In the genomic region with DNA sequence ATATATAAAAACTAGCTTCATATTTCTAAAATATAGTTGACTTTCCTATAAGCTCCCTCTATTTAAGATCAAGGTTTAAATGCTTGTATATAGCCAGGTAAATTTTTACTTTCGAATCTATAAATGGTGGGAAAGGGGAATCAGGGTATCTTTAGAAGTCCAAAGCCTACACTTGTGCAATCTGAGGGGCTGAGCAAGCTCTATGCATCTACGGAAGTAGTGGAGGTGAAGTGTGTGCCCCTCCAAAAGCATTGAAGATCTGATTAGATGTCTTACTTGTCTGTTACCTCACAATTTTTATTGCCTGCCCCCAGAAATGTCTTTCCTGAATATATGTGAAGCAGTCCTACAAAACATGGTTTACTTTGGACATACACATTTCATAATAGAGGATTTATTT, we compare ENCODE assay signal across 9 cellular contexts. TPM values are rescaled to one million over a fixed set of nuclear protein-coding genes. Genes with fewer than 3 reads are reported as not detected.
DNase-seq lines count a peak whose midpoint lies in the region; ATAC-seq and TF ChIP-seq lines count a peak whose summit lies in the region.
"Had no signal": no experiment of that assay in that cellular context is flagged by ENCODE, and none has a peak within 500 bp of the region (broad histone marks: within the 10 kb centered on the region; RNA-seq: fewer than 3 reads in every experiment).

No MANE protein-coding gene starts in this region.

- H3K9me3 Mint-ChIP-seq in IgD-negative memory B cell: no peaks in the 10 kb centered on the region
- H3K9me3 Mint-ChIP-seq in natural killer cell: no peaks in the 10 kb centered on the region

- H3K79me2 ChIP-seq in mammary epithelial cell (ENCODE audit: insufficient read depth, low read length): peaks cover 59% of the 10 kb centered on the region

- H3K27me3 ChIP-seq in BLaER1 (no peaks in the 10 kb centered on the region), mammary epithelial cell (ENCODE audit: insufficient read depth, low read length) (no peaks in the 10 kb centered on the region)

- H3K9me3 ChIP-seq in BLaER1 (no peaks in the 10 kb centered on the region), mammary epithelial cell (replicated peaks; ENCODE audit: insufficient read depth, low read length) (no peaks in the 10 kb centered on the region)

- ATAC-seq in natural killer cell (no peak), GM21529 (IDR thresholded peaks at IDR 0.05; ENCODE audit: unreplicated experiment) (no peak), GM18867 (IDR thresholded peaks at IDR 0.05; ENCODE audit: unreplicated experiment) (no peak), GM19328 (IDR thresholded peaks at IDR 0.05; ENCODE audit: unreplicated experiment) (no peak)

- WGBS in mammary epithelial cell (ENCODE audit: low coverage, missing lambda C conversion rate): 8% methylated on average over 2 of the region's 2 CpGs

- peak overlapping the region in 1 of 3 donors; percentile 86 for H3K27ac Mint-ChIP-seq in IgD-negative memory B cell
- peak overlapping the region; percentile 91 to 96 for H3K27ac Mint-ChIP-seq in natural killer cell

- H4K20me1 ChIP-seq in BLaER1 (peaks cover 56% of the 10 kb centered on the region), mammary epithelial cell (ENCODE audit: insufficient read depth, low read length) (no peaks in the 10 kb centered on the region)

- H3K4me2 ChIP-seq in BLaER1 (peak overlapping the region; percentile 93), mammary epithelial cell (ENCODE audit: insufficient read depth, low read depth, low read length) (peak overlapping the region; percentile 73)

- intact Hi-C loops in mammary epithelial cell (cut with micrococcal nuclease): loop anchor here (2.0 to 10.0 kb wide), 4 partner anchors 105 to 586 kb away; a partner anchor contains a TSS
- intact Hi-C loops in natural killer cell (cut with micrococcal nuclease): loop anchor here (5.0 kb wide), 1 partner anchor 505 kb away; a partner anchor contains a TSS

- H3K4me1 ChIP-seq in BLaER1: peaks cover 52% of the 10 kb centered on the region
- H3K4me1 ChIP-seq in mammary epithelial cell (ENCODE audit: insufficient read depth, low read length): peaks cover 6% of the 10 kb centered on the region

- no TSS peak for BruUV-seq in mammary epithelial cell (replicated peaks; lab: Mats Ljungman, UMichigan)

- H3K9ac ChIP-seq in BLaER1 (peak overlapping the region; percentile 92), mammary epithelial cell (ENCODE audit: insufficient read depth, low read length) (no peak overlapping the region)

- in situ Hi-C loops in mammary epithelial cell (cut with MboI; ENCODE audit: low sequenced_read_pairs in 2 of 2): no loop called here
- in situ Hi-C loops in ACHN (cut with HindIII; ENCODE audit: low pct_ligation_motif_present, low pct_unique_long_range_greater_than_20kb, low sequenced_read_pairs): no loop called here

- H3K4me3 Mint-ChIP-seq in IgD-negative memory B cell: peak overlapping the region; percentile 66 to 99 (median 82)
- peak overlapping the region; percentile 96 for H3K4me3 Mint-ChIP-seq in natural killer cell

- no peaks in the 10 kb centered on the region for H3K36me3 Mint-ChIP-seq in IgD-negative memory B cell
- H3K36me3 Mint-ChIP-seq in natural killer cell: no peaks in the 10 kb centered on the region

- no peak overlapping the region for H3K27ac ChIP-seq in BLaER1
- no peak overlapping the region for H3K27ac ChIP-seq in mammary epithelial cell (ENCODE audit: insufficient read depth, low read depth, low read length)

- H3K27me3 Mint-ChIP-seq in IgD-negative memory B cell: no peaks in the 10 kb centered on the region
- peaks cover 7 to 8% of the 10 kb centered on the region in 2 donors for H3K27me3 Mint-ChIP-seq in natural killer cell (ENCODE audit: low read depth in 2 of 2)

- dilution Hi-C loops in mammary epithelial cell (cut with HindIII; ENCODE audit: low sequenced_read_pairs): no loop called here

- H3K4me1 Mint-ChIP-seq in IgD-negative memory B cell (peaks cover 22 to 42% (median 31%) of the 10 kb centered on the region in 3 donors), natural killer cell (peaks cover 42 to 48% of the 10 kb centered on the region in 2 donors)

- TF ChIP-seq CTCF in mammary epithelial cell (conservative IDR thresholded peaks at IDR 0.05 in 1 of 2, IDR thresholded peaks at IDR 0.05 in 1 of 2; ENCODE audit: extremely low read depth in 1 of 2, insufficient read depth in 1 of 2, low read depth in 1 of 2, low read length in 2 of 2): no peak
- TF ChIP-seq CTCF in natural killer cell (IDR thresholded peaks at IDR 0.05): no peak

- CTCF ChIA-PET in mammary epithelial cell (lab: Charles Lee; ENCODE audit: low non-redundant PET): no interaction called here

- peak; percentile 1 for DNase-seq in mammary epithelial cell
- no peak for DNase-seq in natural killer cell
- no peak for DNase-seq in ACHN
- DNase-seq: effector CD8-positive, alpha-beta T cell had no signal

- H2AFZ ChIP-seq in mammary epithelial cell (ENCODE audit: low read depth, low read length): no peak overlapping the region

- 0 out of 2 replicates have a peak, but pooled peaks cover 4% of the 10 kb centered on the region for H3K36me3 ChIP-seq in BLaER1
- H3K36me3 ChIP-seq in mammary epithelial cell (ENCODE audit: insufficient read depth, low read length): no peaks in the 10 kb centered on the region

- H3K4me3 ChIP-seq in BLaER1 (peak overlapping the region; percentile 86), mammary epithelial cell (replicated peaks in 1 of 3; ENCODE audit: insufficient read depth in 1 of 3, low read depth in 2 of 3, low read length in 3 of 3) (peak overlapping the region; percentile 22 to 95 (median 80))

RNA-seq across cellular contexts. Expression of a gene that starts 1.6 kb away (rescaled TPM):
- polyA plus RNA-seq in IgD-negative memory B cell (36.2 TPM), mammary epithelial cell (7.1 TPM)
- total RNA-seq in mammary epithelial cell (10 to 100 TPM; 34.8 to 42.1 TPM), natural killer cell (10 to 100 TPM; 78.8 to 93.0 (median 81.9) TPM)
- 17.8 TPM for polyA minus RNA-seq in mammary epithelial cell
